Comparison of ENCODE assay signal across 10 cellular contexts in genomic region chr21:15057290-15057689, GRCh38. TPM values are rescaled to one million over a fixed set of nuclear protein-coding genes. Genes with fewer than 3 reads are reported as not detected.
A peak's percentile ranks its signal among the peaks of the same experiment; 100 is the strongest.
DNase-seq lines count a peak whose midpoint lies in the region; ATAC-seq and TF ChIP-seq lines count a peak whose summit lies in the region.
"Had no signal": no experiment of that assay in that cellular context is flagged by ENCODE, and none has a peak within 500 bp of the region (broad histone marks: within the 10 kb centered on the region; RNA-seq: fewer than 3 reads in every experiment).

No MANE protein-coding gene starts in this region.

- H3K27ac ChIP-seq in BLaER1 (peak overlapping the region; percentile 99), muscle layer of duodenum (ENCODE audit: low read length) (peak overlapping the region; percentile 35)
- H3K27ac ChIP-seq: lower lobe of right lung, SJSA1 had no signal

- H4K20me1 ChIP-seq in BLaER1, result peaks cover 100% of the 10 kb centered on the region

- no peaks in the 10 kb centered on the region for H3K9me3 ChIP-seq in BLaER1
- no peaks in the 10 kb centered on the region for H3K9me3 ChIP-seq in adipocyte (ENCODE audit: control insufficient read depth, low read length)
- no peaks in the 10 kb centered on the region for H3K9me3 ChIP-seq in muscle layer of duodenum (ENCODE audit: control insufficient read depth in 1 of 2, low read length in 2 of 2)
- H3K9me3 ChIP-seq: lower lobe of right lung, SJSA1 had no signal

- peak overlapping the region; percentile 90 for H3K4me2 ChIP-seq in BLaER1

- in situ Hi-C loops in GM13976 (cut with MboI; ENCODE audit: low sequenced_read_pairs, unreplicated experiment), result loop anchor here (10.0 kb wide), 1 partner anchor 182 kb away; no protein-coding TSS in a partner anchor

- peaks cover 23% of the 10 kb centered on the region; the same call in 1 of the 2 replicates for H3K36me3 ChIP-seq in BLaER1
- H3K36me3 ChIP-seq in H7 (replicated peaks; ENCODE audit: control insufficient read depth, insufficient read depth, low read length), result no peaks in the 10 kb centered on the region
- H3K36me3 ChIP-seq in adipocyte (ENCODE audit: control insufficient read depth, insufficient read depth, low read length, severe bottlenecking), result no peaks in the 10 kb centered on the region
- no peaks in the 10 kb centered on the region for H3K36me3 ChIP-seq in muscle layer of duodenum (ENCODE audit: control insufficient read depth in 1 of 2, insufficient read depth in 2 of 2, low read length in 2 of 2)
- H3K36me3 ChIP-seq: lower lobe of right lung, SJSA1 had no signal

- H3K27me3 ChIP-seq in BLaER1 (no peaks in the 10 kb centered on the region), H7 (ENCODE audit: control insufficient read depth, insufficient read depth, low read length) (no peaks in the 10 kb centered on the region), adipocyte (replicated peaks; ENCODE audit: control insufficient read depth, insufficient read depth, low read length) (no peaks in the 10 kb centered on the region), muscle layer of duodenum (ENCODE audit: low read depth, low read length) (no peaks in the 10 kb centered on the region)
- H3K27me3 ChIP-seq: SJSA1 had no signal

- ATAC-seq in GM21529 (IDR thresholded peaks at IDR 0.05; ENCODE audit: unreplicated experiment), result no peak

- H3K9ac ChIP-seq in BLaER1 (peak overlapping the region; percentile 99), adipocyte (ENCODE audit: low read length) (no peak overlapping the region)

- H3K4me1 ChIP-seq in BLaER1 (peaks cover 93% of the 10 kb centered on the region), adipocyte (ENCODE audit: control insufficient read depth, insufficient read depth, low read length) (peaks cover 76% of the 10 kb centered on the region), muscle layer of duodenum (ENCODE audit: control insufficient read depth in 1 of 2, insufficient read depth in 2 of 2, low read length in 2 of 2) (peaks cover 52 to 68% of the 10 kb centered on the region in 2 donors)

- DNase-seq in H7, result peak; percentile 12
- DNase-seq in adipocyte (ENCODE audit: low read depth), result no peak
- no peak for DNase-seq in GF-D8 (lab: John Stamatoyannopoulos, UW)
- no peak for DNase-seq in GM13976 (ENCODE audit: low spot score)
- DNase-seq in NOMO-1 treated with DMSO at 0.1 percent for 48 hours (lab: John Stamatoyannopoulos, UW; ENCODE audit: unreplicated experiment), result no peak
- DNase-seq: lower lobe of right lung had no signal

- TF ChIP-seq CTCF in GM13976 (IDR thresholded peaks at IDR 0.05; ENCODE audit: borderline replicate concordance, control extremely low read depth, extremely low read depth, insufficient read depth, missing control alignments), result no peak

- peak overlapping the region; percentile 95 for H3K4me3 ChIP-seq in BLaER1
- H3K4me3 ChIP-seq in H7 (ENCODE audit: insufficient read depth, low read depth, low read length), result no peak overlapping the region
- H3K4me3 ChIP-seq in adipocyte (ENCODE audit: low read length), result peak overlapping the region; percentile 31
- H3K4me3 ChIP-seq in muscle layer of duodenum (ENCODE audit: low read depth in 1 of 2, low read length in 2 of 2), result peak overlapping the region; percentile 10
- H3K4me3 ChIP-seq: lower lobe of right lung, SJSA1 had no signal

RNA-seq across cellular contexts. Expression of gene NRIP1, which starts 7.5 kb away (rescaled TPM):
- 16.6 and 17.5 TPM in 2 replicates for total RNA-seq in H7 (2014; rRNA removed; shearing (Covaris generic))
